In the genomic region with DNA sequence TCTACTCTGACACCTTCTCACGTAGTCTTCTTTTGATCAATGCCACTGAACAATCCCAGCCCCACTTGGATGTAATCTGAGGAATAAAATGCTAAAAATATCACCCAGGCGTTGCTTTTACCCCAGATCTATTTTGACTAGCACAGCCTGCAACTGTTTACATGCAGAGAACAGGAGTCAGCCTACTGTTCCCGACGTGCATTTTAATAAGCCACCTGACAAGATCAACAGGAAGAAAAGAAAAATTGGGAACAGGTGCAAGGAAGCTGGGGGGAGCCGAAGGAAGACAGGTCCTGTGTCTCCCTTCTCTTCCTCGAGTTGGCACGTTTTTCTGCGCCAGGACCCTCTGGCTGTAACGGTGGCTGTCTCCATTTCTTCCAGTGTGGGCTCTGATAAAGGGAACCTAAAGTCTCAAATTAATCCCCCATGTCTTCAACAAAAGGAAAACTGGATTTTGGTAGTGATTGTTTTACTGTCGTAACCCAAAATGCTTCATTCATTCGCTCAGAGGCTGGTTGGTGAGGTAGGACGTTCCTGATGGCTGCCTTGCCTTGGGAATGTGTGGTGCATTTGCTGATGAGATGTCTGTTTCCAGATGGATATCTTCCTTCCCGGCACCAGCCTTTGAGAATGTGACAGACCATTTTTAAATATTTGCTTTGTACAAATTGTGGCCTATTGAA, we compare ENCODE assay signal across 16 cellular contexts.
DNase-seq lines count a peak whose midpoint lies in the region; ATAC-seq, FAIRE-seq and TF ChIP-seq lines count a peak whose summit lies in the region.
"Had no signal": no experiment of that assay in that cellular context is flagged by ENCODE, and none has a peak within 500 bp of the region (broad histone marks: within the 10 kb centered on the region; RNA-seq: fewer than 3 reads in every experiment).

No MANE protein-coding gene starts in this region.

- peaks cover 1 to 14% (median 12%) of the 10 kb centered on the region in 4 experiments; a peak in 6 of 7 replicates for H3K4me1 ChIP-seq in H1 (replicated peaks in 1 of 4; ENCODE audit: control insufficient read depth in 3 of 4, insufficient read depth in 4 of 4, low read length in 3 of 4)
- peaks cover 19% of the 10 kb centered on the region for H3K4me1 ChIP-seq in osteoblast (ENCODE audit: insufficient read depth, low read length)
- H3K4me1 ChIP-seq in vagina, result peaks cover 65% of the 10 kb centered on the region

- H3K4ac ChIP-seq in H1 (replicated peaks; ENCODE audit: insufficient read length, low read depth, low read length), result no peak overlapping the region

- H3K56ac ChIP-seq in H1 (replicated peaks; ENCODE audit: insufficient read length, low read depth, low read length), result no peak overlapping the region

- no peak overlapping the region for H3K9ac ChIP-seq in H1 (replicated peaks in 1 of 4; ENCODE audit: extremely low read depth in 1 of 4, low read depth in 3 of 4, low read length in 3 of 4)

- no peak for TF ChIP-seq EP300 in H1 (IDR thresholded peaks at IDR 0.05; ENCODE audit: borderline replicate concordance in 1 of 2, low read depth in 2 of 2, low read length in 2 of 2)

- DNase-seq in EH (ENCODE audit: low read depth) (peak; percentile 7), NCI-H2081 (lab: John Stamatoyannopoulos, UW) (peak; percentile 52 to 84), H1 (ENCODE audit: low read depth in 1 of 2, low spot score in 2 of 2) (no peak), osteoblast (ENCODE audit: insufficient read length, low spot score, missing footprints) (no peak), HK-2 (ENCODE audit: unreplicated experiment) (no peak), vagina (ENCODE audit: extremely low spot score in 2 of 2) (no peak)
- DNase-seq: activated CD4-positive, alpha-beta T cell treated with anti-CD3 and anti-CD28 coated beads for 36 hours; activated CD8-positive, alpha-beta memory T cell treated with anti-CD3 and anti-CD28 coated beads, Interleukin-2, amount 50 U/mL, for 4 hours; activated naive CD4-positive, alpha-beta T cell treated with anti-CD3 and anti-CD28 coated beads, Interleukin-2, amount 50 U/mL, for 16 hours; effector memory CD4-positive, alpha-beta T cell; NCI-H524 treated with DMSO at 0.1 percent for 48 hours; nephron progenitor cell; stimulated activated CD4-positive, alpha-beta T cell treated with anti-CD3 and anti-CD28 coated beads, Interleukin-4, amount 100 ng/mL, for 4 hours; T-cell had no signal

- no peak for ATAC-seq in HG03571 (IDR thresholded peaks at IDR 0.05; ENCODE audit: unreplicated experiment)
- no peak for ATAC-seq in HG03045 (IDR thresholded peaks at IDR 0.05; ENCODE audit: unreplicated experiment)
- ATAC-seq: activated CD4-positive, alpha-beta T cell treated with anti-CD3 and anti-CD28 coated beads for 36 hours; T-cell had no signal

- peaks cover 3% of the 10 kb centered on the region; the same call in 1 of the 2 replicates for H3K79me1 ChIP-seq in H1 (ENCODE audit: low read depth, low read length)

- H3K4me2 ChIP-seq in H1 (ENCODE audit: insufficient read depth in 1 of 2, low read depth in 2 of 2, low read length in 2 of 2) (no peak overlapping the region), osteoblast (ENCODE audit: insufficient read depth, low read length) (no peak overlapping the region)

- peaks cover 8 to 51% of the 10 kb centered on the region in 2 experiments for H3K79me2 ChIP-seq in H1 (ENCODE audit: control insufficient read depth in 1 of 2, insufficient read depth in 2 of 2, low read length in 2 of 2)
- peaks cover 11% of the 10 kb centered on the region for H3K79me2 ChIP-seq in osteoblast (ENCODE audit: insufficient read depth, low read length)

- H4K91ac ChIP-seq in H1 (replicated peaks; ENCODE audit: insufficient read length, low read length), result no peak overlapping the region

- no peaks in the 10 kb centered on the region for H3K23me2 ChIP-seq in H1 (ENCODE audit: low read depth, low read length)

- H4K5ac ChIP-seq in H1 (ENCODE audit: insufficient read length, low read depth, low read length), result no peak overlapping the region

- H4K20me1 ChIP-seq in H1 (replicated peaks in 1 of 2; ENCODE audit: control insufficient read depth in 1 of 2, insufficient read depth in 2 of 2, low read length in 2 of 2) (no peaks in the 10 kb centered on the region), osteoblast (ENCODE audit: insufficient read depth, low read length) (no peaks in the 10 kb centered on the region)

- no peak overlapping the region for H3K4me3 ChIP-seq in H1 (ENCODE audit: extremely low read depth in 1 of 4, insufficient read depth in 2 of 4, low read depth in 3 of 4, low read length in 4 of 4)
- no peak overlapping the region for H3K4me3 ChIP-seq in osteoblast (ENCODE audit: insufficient read depth, low read length)
- no peak overlapping the region for H3K4me3 ChIP-seq in vagina

- no peak overlapping the region for H2AFZ ChIP-seq in H1 (ENCODE audit: low read length)
- H2AFZ ChIP-seq in osteoblast (ENCODE audit: low read length), result peak overlapping the region; percentile 76

- H3K18ac ChIP-seq in H1 (ENCODE audit: extremely low read depth, low read length), result no peak overlapping the region

- no peak overlapping the region for H4K8ac ChIP-seq in H1 (ENCODE audit: extremely low read depth, insufficient read depth, low read length)

- TF ChIP-seq POLR2A in H1 (IDR thresholded peaks at IDR 0.05; ENCODE audit: control extremely low read depth in 1 of 2, low read depth in 2 of 2, low read length in 2 of 2) (no peak), vagina (IDR thresholded peaks at IDR 0.05) (no peak)

- no peak for FAIRE-seq in H1 (lab: Jason Lieb, UNC)

- CTCF ChIA-PET in H1 (lab: Charles Lee; ENCODE audit: partially characterized antibody), result interaction anchor here (1.0 kb wide), 1 partner anchor 9 kb away, joined by 3 read pairs; no protein-coding TSS in a partner anchor

- no peak overlapping the region for H2BK5ac ChIP-seq in H1 (ENCODE audit: low read depth, low read length)

- H2BK120ac ChIP-seq in H1 (replicated peaks; ENCODE audit: low read depth, low read length), result no peak overlapping the region

- no peak overlapping the region for H2BK20ac ChIP-seq in H1 (ENCODE audit: low read length)

- no peak overlapping the region for H2AK5ac ChIP-seq in H1 (ENCODE audit: low read depth, low read length)

- no peak for TF ChIP-seq RAD21 in H1 (IDR thresholded peaks at IDR 0.05 in 1 of 2, conservative IDR thresholded peaks at IDR 0.05 in 1 of 2; ENCODE audit: low read depth in 2 of 2, low read length in 2 of 2)

- no peak overlapping the region for H3K14ac ChIP-seq in H1 (ENCODE audit: insufficient read length)

- H3K27me3 ChIP-seq in H1 (replicated peaks in 1 of 4; ENCODE audit: control insufficient read depth in 3 of 4, extremely low read depth in 1 of 4, insufficient read depth in 3 of 4, low read length in 3 of 4) (no peaks in the 10 kb centered on the region), osteoblast (ENCODE audit: insufficient read depth, low read length) (no peaks in the 10 kb centered on the region), vagina (no peaks in the 10 kb centered on the region)

- H3K9me3 ChIP-seq in H1 (ENCODE audit: insufficient read depth in 2 of 2, low read depth in 1 of 2, low read length in 1 of 2), result no peaks in the 10 kb centered on the region
- H3K9me3 ChIP-seq in osteoblast (ENCODE audit: low read depth, low read length), result no peaks in the 10 kb centered on the region
- H3K9me3 ChIP-seq in vagina, result no peaks in the 10 kb centered on the region

- POLR2A ChIA-PET in H1 (lab: Charles Lee; ENCODE audit: partially characterized antibody), result interaction anchor here (1.3 kb wide), 1 partner anchor 13 kb away, joined by 3 read pairs; no protein-coding TSS in a partner anchor

- H3K36me3 ChIP-seq in H1 (ENCODE audit: control insufficient read depth in 2 of 4, insufficient read depth in 4 of 4, low read length in 3 of 4), result no peaks in the 10 kb centered on the region; a peak in 1 of 8 replicates
- no peaks in the 10 kb centered on the region for H3K36me3 ChIP-seq in osteoblast (ENCODE audit: insufficient read depth, low read length)
- H3K36me3 ChIP-seq in vagina, result no peaks in the 10 kb centered on the region

- H3K23ac ChIP-seq in H1 (ENCODE audit: insufficient read length), result no peak overlapping the region

- 83% methylated on average over 13 of the region's 13 CpGs; no CpG with 5 or more reads in 1 of the 2 experiments for WGBS in H1 (ENCODE audit: extremely low coverage in 1 of 2, insufficient coverage in 1 of 2, insufficient read length in 1 of 2, insufficient replicate concordance in 2 of 2, low coverage in 1 of 2, low lambda C conversion rate in 2 of 2, missing lambda C conversion rate in 1 of 2), 2 experiments

- H2BK15ac ChIP-seq in H1 (ENCODE audit: low read length), result no peak overlapping the region

- no peak overlapping the region for H2BK12ac ChIP-seq in H1 (ENCODE audit: low read depth, low read length)

- H3K27ac ChIP-seq in H1 (ENCODE audit: low read depth, low read length), result 0 out of 2 replicates have a peak overlapping the region, but pooled peaks have one; percentile 16
- H3K27ac ChIP-seq in osteoblast (ENCODE audit: low read depth, low read length), result no peak overlapping the region
- H3K27ac ChIP-seq in vagina, result no peak overlapping the region

- intact Hi-C loops in vagina (cut with DNase I), result no loop called here

- TF ChIP-seq CTCF in H1 (IDR thresholded peaks at IDR 0.05; ENCODE audit: control extremely low read depth in 1 of 3, insufficient read depth in 1 of 3, low read depth in 1 of 3, low read length in 3 of 3) (no peak), osteoblast (IDR thresholded peaks at IDR 0.05; ENCODE audit: extremely low read depth, low read depth, low read length) (no peak), vagina (IDR thresholded peaks at IDR 0.05) (no peak)

TF ChIP-seq in H1, 55 proteins besides CTCF, POLR2A, EP300 and RAD21 (continues in another document):
- TF ChIP-seq CEBPB (IDR thresholded peaks at IDR 0.05; ENCODE audit: low read depth, low read length) (no peak), YY1 (IDR thresholded peaks at IDR 0.05; ENCODE audit: low read depth, low read length) (no peak), PHF8 (conservative IDR thresholded peaks at IDR 0.05; ENCODE audit: low read depth, low read length) (no peak), CBX5 (IDR thresholded peaks at IDR 0.05; ENCODE audit: low read depth, low read length) (no peak), NANOG (IDR thresholded peaks at IDR 0.05; ENCODE audit: insufficient read depth, low read depth, low read length, poor library complexity, severe bottlenecking) (no peak), CHD2 (IDR thresholded peaks at IDR 0.05; ENCODE audit: low read length) (no peak), GABPA (IDR thresholded peaks at IDR 0.05; ENCODE audit: borderline replicate concordance, insufficient read depth, low read length) (no peak), SIRT6 (IDR thresholded peaks at IDR 0.05; ENCODE audit: low read length) (no peak)
- TF ChIP-seq, protein P1, sequence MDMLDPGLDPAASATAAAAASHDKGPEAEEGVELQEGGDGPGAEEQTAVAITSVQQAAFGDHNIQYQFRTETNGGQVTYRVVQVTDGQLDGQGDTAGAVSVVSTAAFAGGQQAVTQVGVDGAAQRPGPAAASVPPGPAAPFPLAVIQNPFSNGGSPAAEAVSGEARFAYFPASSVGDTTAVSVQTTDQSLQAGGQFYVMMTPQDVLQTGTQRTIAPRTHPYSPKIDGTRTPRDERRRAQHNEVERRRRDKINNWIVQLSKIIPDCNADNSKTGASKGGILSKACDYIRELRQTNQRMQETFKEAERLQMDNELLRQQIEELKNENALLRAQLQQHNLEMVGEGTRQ (IDR thresholded peaks at IDR 0.05; ENCODE audit: low read length), result no peak

Comparison
In these comparisons a context has a peak if more than half of its experiments do, and no peak if none do; other contexts are left out.
1. DNase-seq: peak in EH (single experiment) and NCI-H2081 (2 of 2); none in H1 (0 of 2), osteoblast (single experiment), HK-2 (single experiment) and vagina (0 of 2).